ENCODE assay signal across 8 cellular contexts in the genomic region with DNA sequence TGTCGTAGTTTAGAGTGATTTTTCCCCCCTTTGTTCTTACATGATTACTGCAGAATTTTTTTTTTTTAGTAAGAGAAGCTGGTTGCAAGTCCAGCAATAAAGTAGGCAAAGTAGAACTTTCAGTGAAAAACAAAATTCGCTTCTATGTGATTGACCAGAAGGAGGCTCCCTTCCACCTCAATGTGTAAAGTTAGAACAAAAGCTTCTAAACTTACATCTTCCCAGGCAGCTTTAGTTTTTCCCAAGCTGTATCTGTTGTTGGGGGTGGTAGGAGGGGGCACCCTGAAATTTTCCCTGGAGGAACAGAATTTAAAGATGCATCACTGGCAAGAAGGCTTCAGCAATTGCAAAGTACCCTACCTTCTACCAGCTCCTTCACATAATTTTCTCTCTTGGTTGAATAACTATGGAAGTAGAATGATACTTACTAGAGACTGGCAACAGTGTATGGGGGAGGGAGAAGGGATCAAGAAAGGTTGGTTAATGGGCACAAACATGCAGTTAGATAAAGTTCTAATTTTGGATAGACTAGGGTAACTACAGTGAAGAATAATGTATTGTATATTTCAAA.
DNase-seq lines count a peak whose midpoint lies in the region; ATAC-seq, FAIRE-seq and TF ChIP-seq lines count a peak whose summit lies in the region.

No MANE protein-coding gene starts in this region.

- no peak overlapping the region for H3K27ac ChIP-seq in left lung

- H3K36me3 ChIP-seq in left lung: no peaks in the 10 kb centered on the region

- no peaks in the 10 kb centered on the region for H3K9me3 ChIP-seq in left lung

- TF ChIP-seq CTCF in left lung (IDR thresholded peaks at IDR 0.05): peak in 1 of 2 donors; percentile 37

- intact Hi-C loops in left lung (cut with DNase I): no loop called here

- H3K4me3 ChIP-seq in left lung: no peak overlapping the region

- peak; percentile 36 for ATAC-seq in left lung
- no peak for ATAC-seq in HG03521 (IDR thresholded peaks at IDR 0.05; ENCODE audit: unreplicated experiment)

- peak; percentile 17 for DNase-seq in AG08396 (ENCODE audit: low spot score)
- peak; percentile 59 for DNase-seq in HCEC 1CT
- DNase-seq in astrocyte of the hippocampus (ENCODE audit: low read depth, low spot score): peak; percentile 61
- DNase-seq in left lung: no peak
- no peak for DNase-seq in NCI-H226
- DNase-seq in GM12891 (ENCODE audit: insufficient read length, low spot score): no peak
- no peak for DNase-seq in activated CD8-positive, alpha-beta memory T cell treated with anti-CD3 and anti-CD28 coated beads, Interleukin-2, amount 50 U/mL, for 48 hours

- no peaks in the 10 kb centered on the region for H3K4me1 ChIP-seq in left lung

- H3K27me3 ChIP-seq in left lung: no peaks in the 10 kb centered on the region

- no peak for TF ChIP-seq POLR2A in GM12891 (IDR thresholded peaks at IDR 0.05; ENCODE audit: low read depth, low read length)

- FAIRE-seq in GM12891 (lab: Jason Lieb, UNC): no peak

TF ChIP-seq in GM12891, 5 proteins besides CTCF, POLR2A, EP300 and RAD21:
- TF ChIP-seq SPI1 (IDR thresholded peaks at IDR 0.05; ENCODE audit: low read depth, low read length) (no peak), POU2F2 (IDR thresholded peaks at IDR 0.05; ENCODE audit: low read depth, low read length) (no peak), PAX5 (IDR thresholded peaks at IDR 0.05; ENCODE audit: insufficient read depth, low read length, severe bottlenecking) (no peak), POLR2AphosphoS5 (IDR thresholded peaks at IDR 0.05; ENCODE audit: low read depth, low read length) (no peak), TAF1 (IDR thresholded peaks at IDR 0.05; ENCODE audit: low read depth, low read length) (no peak)

Comparison
In these comparisons a context has a peak if more than half of its experiments do, and no peak if none do; other contexts are left out.
1. DNase-seq: peak in AG08396 (single experiment), HCEC 1CT (single experiment) and astrocyte of the hippocampus (single experiment); none in left lung (0 of 2), NCI-H226 (single experiment), GM12891 (single experiment) and activated CD8-positive, alpha-beta memory T cell treated with anti-CD3 and anti-CD28 coated beads, Interleukin-2, amount 50 U/mL, for 48 hours (single experiment).